ENCODE assay signal across 29 cellular contexts in genomic region chr1:147493349-147493748, GRCh38. TPM values are rescaled to one million over a fixed set of nuclear protein-coding genes. Genes with fewer than 3 reads are reported as not detected.
DNase-seq lines count a peak whose midpoint lies in the region; ATAC-seq, FAIRE-seq and TF ChIP-seq lines count a peak whose summit lies in the region.
"Had no signal": no experiment of that assay in that cellular context is flagged by ENCODE, and none has a peak within 500 bp of the region (broad histone marks: within the 10 kb centered on the region; RNA-seq: fewer than 3 reads in every experiment).

No MANE protein-coding gene starts in this region.

- no peak overlapping the region for H3K4me3 Mint-ChIP-seq in endodermal cell
- H3K4me3 Mint-ChIP-seq: CD14-positive monocyte; CD4-positive, alpha-beta memory T cell; CD4-positive, CD25-positive, alpha-beta regulatory T cell; CD8-positive, alpha-beta memory T cell had no signal

- H3K4me3 ChIP-seq in WERI-Rb-1 (ENCODE audit: low read depth, low read length) = no peak overlapping the region
- H3K4me3 ChIP-seq in endodermal cell (ENCODE audit: low read length) = no peak overlapping the region
- H3K4me3 ChIP-seq: BLaER1, GM12878 had no signal

- H3K36me3 ChIP-seq in WERI-Rb-1 (no peaks in the 10 kb centered on the region), endodermal cell (ENCODE audit: control insufficient read depth, insufficient read depth, low read length) (no peaks in the 10 kb centered on the region)
- H3K36me3 ChIP-seq: BE2C, BLaER1 had no signal

- TF ChIP-seq CTCF in D721Med (IDR thresholded peaks at IDR 0.05; ENCODE audit: insufficient read depth, missing control alignments) (peak; percentile 1), WERI-Rb-1 (IDR thresholded peaks at IDR 0.05; ENCODE audit: low read depth, low read length) (0 out of 2 replicates have a peak, but pooled peaks have one; percentile 14), endodermal cell (conservative IDR thresholded peaks at IDR 0.05) (peak; percentile 20)

- H3K9me3 ChIP-seq in WERI-Rb-1 (ENCODE audit: severe bottlenecking) = no peaks in the 10 kb centered on the region
- no peaks in the 10 kb centered on the region for H3K9me3 ChIP-seq in endodermal cell (ENCODE audit: control insufficient read depth, low read length)
- H3K9me3 ChIP-seq: BE2C, BLaER1 had no signal

- H3K27ac ChIP-seq in WERI-Rb-1 (no peak overlapping the region), endodermal cell (ENCODE audit: low read depth, low read length) (no peak overlapping the region)
- H3K27ac ChIP-seq: BLaER1 had no signal

- peaks cover 1% of the 10 kb centered on the region for H3K27me3 Mint-ChIP-seq in endodermal cell (ENCODE audit: insufficient read depth)

- no peaks in the 10 kb centered on the region for H3K4me1 Mint-ChIP-seq in endodermal cell

- H3K27ac Mint-ChIP-seq in endodermal cell = no peak overlapping the region
- H3K27ac Mint-ChIP-seq: CD14-positive monocyte; CD4-positive, alpha-beta memory T cell; CD4-positive, CD25-positive, alpha-beta regulatory T cell; CD8-positive, alpha-beta memory T cell had no signal

- no peaks in the 10 kb centered on the region for H3K9me3 Mint-ChIP-seq in endodermal cell
- H3K9me3 Mint-ChIP-seq: CD14-positive monocyte; CD4-positive, alpha-beta memory T cell; CD4-positive, CD25-positive, alpha-beta regulatory T cell; CD8-positive, alpha-beta memory T cell had no signal

- WGBS in endodermal cell (ENCODE audit: insufficient coverage in 1 of 2, insufficient read length in 1 of 2), 2 experiments = 81 to 93% methylated on average over 1 to 5 of the region's 5 CpGs

- no peak for ATAC-seq in GM19328 (IDR thresholded peaks at IDR 0.05; ENCODE audit: unreplicated experiment)
- ATAC-seq: GM12878 had no signal

- H3K9ac ChIP-seq in endodermal cell (ENCODE audit: extremely low read depth, low read length, poor library complexity, severe bottlenecking) = no peak overlapping the region
- H3K9ac ChIP-seq: BLaER1 had no signal

- no peaks in the 10 kb centered on the region for H3K4me1 ChIP-seq in endodermal cell (ENCODE audit: control insufficient read depth, insufficient read depth, low read length)
- H3K4me1 ChIP-seq: BE2C had no signal

- no peak for FAIRE-seq in D721Med (lab: Jason Lieb, UNC)
- no peak for FAIRE-seq in HTR-8/SVneo (lab: Jason Lieb, UNC)
- FAIRE-seq: A204.1, GM12878, GM12892, GM18507 had no signal

- H3K27me3 ChIP-seq in WERI-Rb-1 (ENCODE audit: insufficient read depth, low read depth, severe bottlenecking) (peaks cover 9% of the 10 kb centered on the region), endodermal cell (ENCODE audit: control insufficient read depth, insufficient read depth, low read length, poor library complexity, severe bottlenecking) (no peaks in the 10 kb centered on the region)
- H3K27me3 ChIP-seq: BLaER1 had no signal

- no peaks in the 10 kb centered on the region for H3K36me3 Mint-ChIP-seq in endodermal cell (ENCODE audit: low read depth)
- H3K36me3 Mint-ChIP-seq: CD14-positive monocyte; CD4-positive, alpha-beta memory T cell; CD4-positive, CD25-positive, alpha-beta regulatory T cell; CD8-positive, alpha-beta memory T cell had no signal

- peak; percentile 47 for DNase-seq in D341Med (ENCODE audit: low spot score)
- DNase-seq in D721Med (ENCODE audit: insufficient read length, low spot score) = no peak
- no peak for DNase-seq in WERI-Rb-1
- DNase-seq in endodermal cell = no peak
- no peak for DNase-seq in NCI-H526 (lab: John Stamatoyannopoulos, UW)
- DNase-seq in HTR-8/SVneo (ENCODE audit: insufficient read length, low spot score) = no peak
- DNase-seq in NCI-H1417 (lab: John Stamatoyannopoulos, UW) = no peak
- DNase-seq: 8988T; ACHN; BE2C; C1 segment of cervical spinal cord; CD4-positive, alpha-beta memory T cell; CD4-positive, CD25-positive, alpha-beta regulatory T cell; CD8-positive, alpha-beta memory T cell; COR-L47; DMS 273 treated with DMSO at 0.1 percent for 48 hours; DMS153; DMS53; DMS79; DND-41; EL; GDM1 had no signal

RNA-seq across cellular contexts. Expression of gene BCL9, which starts 48.0 kb away (rescaled TPM):
- total RNA-seq in endodermal cell = 10 to 100 TPM; 63.8 to 77.5 TPM
- polyA plus RNA-seq in endodermal cell (2013, experiment 1 of 2) = 53.2 TPM
- 51.7 TPM for polyA plus RNA-seq in endodermal cell (2013, experiment 2 of 2)
